1 cellular context compared by ENCODE assay signal in the genomic region with DNA sequence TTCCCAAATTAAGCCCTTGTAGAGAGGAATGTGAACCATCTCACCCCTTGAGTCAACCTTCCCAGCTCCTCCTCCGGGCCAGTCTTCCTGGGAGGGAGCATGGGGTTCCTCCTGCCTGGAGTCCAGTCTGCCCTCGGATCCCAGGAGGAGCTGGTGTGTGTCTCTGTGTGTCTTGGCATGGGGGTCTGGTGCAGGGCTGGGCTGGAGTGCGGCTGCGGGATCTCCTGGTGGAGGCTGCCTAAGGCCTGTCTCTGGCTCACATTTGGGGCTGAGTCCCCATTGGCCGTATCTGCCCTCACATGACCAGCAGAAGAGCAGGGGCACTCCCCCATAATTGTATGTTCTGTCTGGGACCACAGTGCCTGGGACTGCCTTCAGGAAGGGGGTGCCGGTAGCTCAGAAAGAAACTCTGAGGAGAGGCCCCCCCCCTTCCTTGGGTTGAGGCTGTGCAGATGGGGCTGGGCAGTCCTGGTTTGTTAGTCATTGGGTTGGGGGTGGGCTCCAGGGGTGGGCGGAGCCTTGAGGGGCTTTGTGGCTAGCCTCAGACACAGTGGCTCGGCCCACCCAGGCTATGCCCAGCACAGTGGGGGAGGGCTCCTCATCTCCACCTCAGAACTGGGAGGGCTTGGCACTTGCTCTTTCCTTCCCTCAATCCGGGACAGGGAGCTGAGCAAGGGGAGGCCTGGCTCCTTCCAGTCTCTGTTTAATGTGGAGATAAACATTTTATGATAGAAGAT.
TF ChIP-seq lines count a peak whose summit lies in the region.

No MANE protein-coding gene starts in this region.

TF ChIP-seq in endothelial cell of umbilical vein, 7 proteins besides CTCF, POLR2A, EP300 and RAD21:
- TF ChIP-seq MYC (IDR thresholded peaks at IDR 0.05; ENCODE audit: low read depth, low read length) (no peak), EZH2 (IDR thresholded peaks at IDR 0.05; ENCODE audit: borderline replicate concordance, low read depth, low read length, severe bottlenecking) (no peak), POLR2AphosphoS5 (IDR thresholded peaks at IDR 0.05; ENCODE audit: insufficient read depth, low read depth, low read length) (peak; percentile 37), GATA2 (IDR thresholded peaks at IDR 0.05; ENCODE audit: insufficient read depth, insufficient read length, low read depth, low read length) (no peak), MAX (IDR thresholded peaks at IDR 0.05; ENCODE audit: insufficient read depth, insufficient read length) (no peak), FOS (IDR thresholded peaks at IDR 0.05; ENCODE audit: borderline replicate concordance, insufficient read depth, low read length) (no peak)
